ENCODE assay signal across 38 cellular contexts in genomic region chr19:15964231-15964630, GRCh38. TPM values are rescaled to one million over a fixed set of nuclear protein-coding genes. Genes with fewer than 3 reads are reported as not detected.
"Had no signal": no experiment of that assay in that cellular context is flagged by ENCODE, and none has a peak within 500 bp of the region (broad histone marks: within the 10 kb centered on the region; RNA-seq: fewer than 3 reads in every experiment).

No MANE protein-coding gene starts in this region.

- H3K27ac ChIP-seq: KMS-11 had no signal

- H3K36me3 ChIP-seq: MG63 had no signal

- H3K4me3 ChIP-seq: MG63 had no signal

- DNase-seq: Karpas-422, Kasumi-1, MG63, MM.1S, MV-4-11, NCI-H1048, NCI-H1092, NCI-H1092 treated with DMSO at 0.1 percent for 48 hours, NCI-H1105, NCI-H1105 treated with DMSO at 0.1 percent for 48 hours, NCI-H1417, NCI-H1417 treated with DMSO at 0.1 percent for 48 hours, NCI-H1436, NCI-H1436 treated with DMSO at 0.1 percent for 48 hours, NCI-H146, NCI-H1694, NCI-H1694 treated with DMSO at 0.1 percent for 48 hours, NCI-H187, NCI-H187 treated with DMSO at 0.1 percent for 48 hours, NCI-H1930, NCI-H2029, NCI-H2029 treated with DMSO at 0.1 percent for 48 hours, NCI-H2081, NCI-H2081 treated with DMSO at 0.1 percent for 48 hours, NCI-H2107, NCI-H2171, NCI-H2171 treated with DMSO at 0.1 percent for 48 hours, NCI-H2227 treated with DMSO at 0.1 percent for 48 hours, NCI-H226, NCI-H345, NCI-H446, NCI-H446 treated with DMSO at 0.1 percent for 48 hours, NCI-H510A had no signal

RNA-seq across cellular contexts. Expression of gene OR10H4, which starts 15.4 kb away (rescaled TPM):
- total RNA-seq: LHCN-M2, M059J, MCF 10A, NCI-H460 had no signal
